ENCODE assay signal across 12 cellular contexts in genomic region chr2:60213865-60214657, GRCh38.
A peak's percentile ranks its signal among the peaks of the same experiment; 100 is the strongest.
DNase-seq lines count a peak whose midpoint lies in the region; ATAC-seq, FAIRE-seq and TF ChIP-seq lines count a peak whose summit lies in the region.
"Had no signal": no experiment of that assay in that cellular context is flagged by ENCODE, and none has a peak within 500 bp of the region (broad histone marks: within the 10 kb centered on the region; RNA-seq: fewer than 3 reads in every experiment).

No MANE protein-coding gene starts in this region.

- H3K27ac ChIP-seq in right atrium auricular region (no peak overlapping the region), Peyer's patch (peak overlapping the region in 3 of 4 donors; percentile 52 to 67 (median 64)), hepatocyte (no peak overlapping the region)
- H3K27ac ChIP-seq: BLaER1, spleen had no signal

- DNase-seq in Right ventricle myocardium superior (no peak), right atrium auricular region (ENCODE audit: low spot score) (no peak), Peyer's patch (peak in 2 of 3 donors; percentile 58 to 80), hepatocyte (ENCODE audit: low spot score) (peak; percentile 35), urothelium cell line (ENCODE audit: low spot score) (no peak), 8988T (no peak)
- DNase-seq in activated naive CD4-positive, alpha-beta T cell treated with Interleukin-2 at 50 U/mL for 16 hours = no peak
- DNase-seq: activated naive CD4-positive, alpha-beta T cell treated with anti-CD3 and anti-CD28 coated beads, Interleukin-2, amount 50 U/mL, for 16 hours; spleen had no signal

- no peak overlapping the region for H2AFZ ChIP-seq in hepatocyte

- ATAC-seq in Right ventricle myocardium superior (ENCODE audit: poor library complexity) (peak; percentile 87), HG02763 (IDR thresholded peaks at IDR 0.05; ENCODE audit: unreplicated experiment) (no peak)
- ATAC-seq: activated CD4-positive, CD25-positive, alpha-beta regulatory T cell treated with anti-CD3 and anti-CD28 coated beads, Interleukin-2, amount 50 U/mL, for 24 hours had no signal

- peak; percentile 37 for FAIRE-seq in urothelium cell line (lab: Jason Lieb, UNC)

- no peaks in the 10 kb centered on the region for H3K9me2 ChIP-seq in hepatocyte (replicated peaks; ENCODE audit: insufficient read depth)

- H3K4me1 ChIP-seq in right atrium auricular region (peaks cover 0 to 8% of the 10 kb centered on the region in 2 donors), Peyer's patch (peaks cover 0 to 31% (median 0%) of the 10 kb centered on the region in 4 donors), hepatocyte (ENCODE audit: insufficient read depth) (peaks cover 18% of the 10 kb centered on the region)
- H3K4me1 ChIP-seq: BLaER1 had no signal

- intact Hi-C loops in Right ventricle myocardium superior (cut with DNase I) = no loop called here

- no peaks in the 10 kb centered on the region for H3K79me2 ChIP-seq in hepatocyte

- H3K36me3 ChIP-seq in right atrium auricular region = no peaks in the 10 kb centered on the region
- H3K36me3 ChIP-seq in Peyer's patch = no peaks in the 10 kb centered on the region
- no peaks in the 10 kb centered on the region for H3K36me3 ChIP-seq in hepatocyte (replicated peaks; ENCODE audit: insufficient read depth, low read depth)
- H3K36me3 ChIP-seq: BLaER1, spleen had no signal

- no peaks in the 10 kb centered on the region for H4K20me1 ChIP-seq in hepatocyte (ENCODE audit: insufficient read depth, poor library complexity, severe bottlenecking)
- H4K20me1 ChIP-seq: BLaER1 had no signal

- no peaks in the 10 kb centered on the region for H3K9me3 ChIP-seq in right atrium auricular region
- no peaks in the 10 kb centered on the region for H3K9me3 ChIP-seq in Peyer's patch
- H3K9me3 ChIP-seq in hepatocyte (ENCODE audit: low read depth) = no peaks in the 10 kb centered on the region
- H3K9me3 ChIP-seq: BLaER1, spleen had no signal

- H3K27me3 ChIP-seq in right atrium auricular region (no peaks in the 10 kb centered on the region), Peyer's patch (no peaks in the 10 kb centered on the region), hepatocyte (no peaks in the 10 kb centered on the region)
- H3K27me3 ChIP-seq: BLaER1, spleen had no signal

- TF ChIP-seq CTCF in right atrium auricular region (IDR thresholded peaks at IDR 0.05) = no peak
- no peak for TF ChIP-seq CTCF in Peyer's patch (IDR thresholded peaks at IDR 0.05)
- no peak for TF ChIP-seq CTCF in hepatocyte (IDR thresholded peaks at IDR 0.05; ENCODE audit: poor library complexity)

- peak; percentile 40 to 72 for TF ChIP-seq POLR2A in Peyer's patch (IDR thresholded peaks at IDR 0.05)

- 75% methylated on average over 16 of the region's 16 CpGs for WGBS in hepatocyte (ENCODE audit: low lambda C conversion rate, missing lambda C conversion rate)

- H3K4me3 ChIP-seq in right atrium auricular region = no peak overlapping the region
- H3K4me3 ChIP-seq in Peyer's patch = peak overlapping the region in 2 of 4 donors; percentile 43
- no peak overlapping the region for H3K4me3 ChIP-seq in hepatocyte
- H3K4me3 ChIP-seq: BLaER1, spleen had no signal

- H3K4me2 ChIP-seq in hepatocyte = peak overlapping the region; percentile 18
- H3K4me2 ChIP-seq: BLaER1 had no signal

Comparison
In these comparisons a context has a peak if more than half of its experiments do, and no peak if none do; other contexts are left out.
1. DNase-seq: peak in Peyer's patch (2 of 3) and hepatocyte (single experiment); none in Right ventricle myocardium superior (single experiment), right atrium auricular region (single experiment), urothelium cell line (single experiment), activated naive CD4-positive, alpha-beta T cell treated with Interleukin-2 at 50 U/mL for 16 hours (single experiment) and 8988T (single experiment).
2. H3K27ac ChIP-seq: peak in Peyer's patch (3 of 4); none in right atrium auricular region (0 of 2) and hepatocyte (single experiment).